12 cellular contexts compared by ENCODE assay signal in genomic region chr3:107124885-107125284, GRCh38.
DNase-seq lines count a peak whose midpoint lies in the region; ATAC-seq and TF ChIP-seq lines count a peak whose summit lies in the region.
"Had no signal": no experiment of that assay in that cellular context is flagged by ENCODE, and none has a peak within 500 bp of the region (broad histone marks: within the 10 kb centered on the region; RNA-seq: fewer than 3 reads in every experiment).

No MANE protein-coding gene starts in this region.

- no peak overlapping the region for H3K14ac ChIP-seq in mesenchymal stem cell (ENCODE audit: low read length in 2 of 2)

- ATAC-seq in GM21367 (IDR thresholded peaks at IDR 0.05; ENCODE audit: unreplicated experiment) = no peak
- ATAC-seq: stimulated activated memory B cell treated with anti-CD40 and anti-IgM and Interleukin-4, amounts not matched to agents 10 μg/mL and 1 μg/mL and 100 μg/mL, for 72 hours had no signal

- POLR2A ChIA-PET in BJ (lab: Charles Lee) = no interaction called here

- peak; percentile 15 for DNase-seq in BJ (ENCODE audit: low read depth)
- peak; percentile 77 for DNase-seq in NCI-H226
- peak; percentile 45 for DNase-seq in dedifferentiated amniotic fluid mesenchymal stem cell (ENCODE audit: extremely low spot score)
- DNase-seq in mesenchymal stem cell = peak; percentile 51
- DNase-seq in NCI-H345 (lab: John Stamatoyannopoulos, UW) = no peak
- DNase-seq in superior temporal gyrus (ENCODE audit: extremely low spot score) = no peak
- no peak for DNase-seq in NCI-H1694 treated with DMSO at 0.1 percent for 48 hours (lab: John Stamatoyannopoulos, UW)
- DNase-seq: activated CD8-positive, alpha-beta memory T cell treated with anti-CD3 and anti-CD28 coated beads, Interleukin-2, amount 50 U/mL, for 4 hours; T-helper 2 cell had no signal

- no peak overlapping the region for H3K4me2 ChIP-seq in mesenchymal stem cell (ENCODE audit: low read length, poor library complexity, severe bottlenecking)
- H3K4me2 ChIP-seq: BLaER1 treated with 17β-estradiol and CSF1 and Interleukin-3, amounts not matched to agents 10 nM and 100 nM had no signal

- no peak overlapping the region for H3K27ac ChIP-seq in mesenchymal stem cell (ENCODE audit: low read length, poor library complexity, severe bottlenecking)
- H3K27ac ChIP-seq: BLaER1 treated with 17β-estradiol and CSF1 and Interleukin-3, amounts not matched to agents 10 nM and 100 nM had no signal

- no peak overlapping the region for H2AFZ ChIP-seq in mesenchymal stem cell (ENCODE audit: low read depth, low read length)

- no peak overlapping the region for H3K4me3 ChIP-seq in BJ (ENCODE audit: low read depth, low read length)
- no peak overlapping the region for H3K4me3 ChIP-seq in mesenchymal stem cell (ENCODE audit: insufficient read depth in 1 of 2, low read depth in 1 of 2, low read length in 2 of 2)
- H3K4me3 ChIP-seq: BLaER1 treated with 17β-estradiol and CSF1 and Interleukin-3, amounts not matched to agents 10 nM and 100 nM had no signal

- H3K27me3 ChIP-seq in BJ (ENCODE audit: control insufficient read depth, insufficient read depth, low read length) = 0 out of 2 replicates have a peak, but pooled peaks cover 2% of the 10 kb centered on the region
- H3K27me3 ChIP-seq in mesenchymal stem cell (ENCODE audit: control insufficient read depth in 1 of 2, insufficient read depth in 1 of 2, low read length in 2 of 2) = no peaks in the 10 kb centered on the region
- H3K27me3 ChIP-seq: BLaER1 treated with 17β-estradiol and CSF1 and Interleukin-3, amounts not matched to agents 10 nM and 100 nM had no signal

- no peak overlapping the region for H2BK5ac ChIP-seq in mesenchymal stem cell (ENCODE audit: low read depth, low read length, poor library complexity, severe bottlenecking)

- no peak for TF ChIP-seq CTCF in BJ (IDR thresholded peaks at IDR 0.05; ENCODE audit: insufficient read depth, low read depth, low read length)

- no peak overlapping the region for H2BK12ac ChIP-seq in mesenchymal stem cell (ENCODE audit: low read length in 2 of 2)

- H4K91ac ChIP-seq in mesenchymal stem cell (ENCODE audit: low read length) = no peak overlapping the region

- no peak overlapping the region for H3K9ac ChIP-seq in mesenchymal stem cell (ENCODE audit: low read length)
- H3K9ac ChIP-seq: BLaER1 treated with 17β-estradiol and CSF1 and Interleukin-3, amounts not matched to agents 10 nM and 100 nM had no signal

- H3K4ac ChIP-seq in mesenchymal stem cell (ENCODE audit: low read depth in 1 of 2, low read length in 2 of 2) = no peak overlapping the region

- no peak overlapping the region for H2BK15ac ChIP-seq in mesenchymal stem cell (ENCODE audit: low read depth, poor library complexity, severe bottlenecking)

- H2AK5ac ChIP-seq in mesenchymal stem cell (ENCODE audit: low read length, severe bottlenecking) = no peak overlapping the region

- H3K9me3 ChIP-seq in mesenchymal stem cell (ENCODE audit: control insufficient read depth, low read length) = peaks cover 3% of the 10 kb centered on the region
- H3K9me3 ChIP-seq: BLaER1 treated with 17β-estradiol and CSF1 and Interleukin-3, amounts not matched to agents 10 nM and 100 nM had no signal

- H3K4me1 ChIP-seq in mesenchymal stem cell (ENCODE audit: control insufficient read depth, insufficient read depth, low read depth, low read length) = no peaks in the 10 kb centered on the region
- H3K4me1 ChIP-seq: BLaER1 treated with 17β-estradiol and CSF1 and Interleukin-3, amounts not matched to agents 10 nM and 100 nM had no signal

- H3K18ac ChIP-seq in mesenchymal stem cell (ENCODE audit: low read depth in 1 of 2, low read length in 2 of 2) = no peak overlapping the region

- CTCF ChIA-PET in BJ (lab: Yijun Ruan, JAX) = interaction anchor here (0.6 kb wide), 1 partner anchor 77 kb away, joined by 3 read pairs; no protein-coding TSS in a partner anchor

- no peaks in the 10 kb centered on the region for H3K79me1 ChIP-seq in mesenchymal stem cell (replicated peaks; ENCODE audit: low read length, poor library complexity, severe bottlenecking)

- 13% methylated on average over 1 of the region's 1 CpG for WGBS in mesenchymal stem cell

- no peak overlapping the region for H2BK120ac ChIP-seq in mesenchymal stem cell (ENCODE audit: low read depth, low read length)

- no peak overlapping the region for H4K8ac ChIP-seq in mesenchymal stem cell (ENCODE audit: low read length)

- no peak overlapping the region for H3K23ac ChIP-seq in mesenchymal stem cell (ENCODE audit: low read length in 2 of 2)

- H3K36me3 ChIP-seq in BJ (ENCODE audit: control insufficient read depth, insufficient read depth, low read length) (no peaks in the 10 kb centered on the region), mesenchymal stem cell (ENCODE audit: control insufficient read depth in 1 of 2, insufficient read depth in 2 of 2, low read depth in 1 of 2, low read length in 2 of 2) (no peaks in the 10 kb centered on the region)
- H3K36me3 ChIP-seq: BLaER1 treated with 17β-estradiol and CSF1 and Interleukin-3, amounts not matched to agents 10 nM and 100 nM had no signal

Comparison
In these comparisons a context has a peak if more than half of its experiments do, and no peak if none do; other contexts are left out.
1. DNase-seq: peak in BJ (single experiment), NCI-H226 (single experiment), dedifferentiated amniotic fluid mesenchymal stem cell (single experiment) and mesenchymal stem cell (single experiment); none in NCI-H345 (single experiment), superior temporal gyrus (single experiment) and NCI-H1694 treated with DMSO at 0.1 percent for 48 hours (single experiment).